Comparison of ENCODE assay signal across 22 cellular contexts in the genomic region with DNA sequence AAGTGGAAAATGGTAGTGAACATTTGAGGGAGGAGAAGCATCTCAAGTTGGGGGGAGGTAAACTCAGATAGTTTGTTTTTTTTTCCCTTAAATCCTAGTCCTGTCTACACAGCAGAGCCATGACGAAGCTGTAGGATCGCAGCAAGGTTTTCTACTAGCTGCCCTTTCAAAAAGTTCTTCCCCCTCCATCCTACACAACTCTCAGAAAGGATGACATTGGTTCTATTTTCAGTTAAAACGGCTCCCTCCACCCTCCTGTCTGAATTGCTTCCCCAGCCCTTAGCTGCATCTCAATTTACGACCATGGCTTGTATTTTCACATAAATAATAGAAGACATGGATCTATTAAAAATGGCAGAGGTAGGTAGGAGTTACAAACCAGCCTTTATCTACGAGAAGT. TPM values are rescaled to one million over a fixed set of nuclear protein-coding genes. Genes with fewer than 3 reads are reported as not detected.
DNase-seq lines count a peak whose midpoint lies in the region; ATAC-seq and TF ChIP-seq lines count a peak whose summit lies in the region.
"Had no signal": no experiment of that assay in that cellular context is flagged by ENCODE, and none has a peak within 500 bp of the region (broad histone marks: within the 10 kb centered on the region; RNA-seq: fewer than 3 reads in every experiment).

No MANE protein-coding gene starts in this region.

- H3K27ac ChIP-seq in PC-3 (ENCODE audit: low read length): no peak overlapping the region
- no peak overlapping the region for H3K27ac ChIP-seq in substantia nigra (ENCODE audit: low read depth, low read length, poor library complexity, severe bottlenecking)
- H3K27ac ChIP-seq: 22Rv1, WERI-Rb-1 had no signal

- no peaks in the 10 kb centered on the region for H3K9me3 ChIP-seq in PC-3 (ENCODE audit: low read length)

- no peak overlapping the region for H3K9ac ChIP-seq in PC-3 (ENCODE audit: low read length)

- no TSS peak for BruUV-seq in PC-3 (replicated peaks; lab: Mats Ljungman, UMichigan)

- H3K4me3 Mint-ChIP-seq in T-helper 2 cell treated with Interferon-gamma antibody and Interleukin-4, amounts not matched to agents 5 μg/mL and 100 μg/mL, for 36 hours: no peak overlapping the region
- H3K4me3 Mint-ChIP-seq in stimulated activated memory B cell treated with anti-CD40 and anti-IgM and Interleukin-4, amounts not matched to agents 10 μg/mL and 1 μg/mL and 100 μg/mL, for 72 hours: no peak overlapping the region
- H3K4me3 Mint-ChIP-seq: activated naive CD4-positive, alpha-beta T cell treated with anti-CD3 and anti-CD28 coated beads for 36 hours; natural killer cell treated with Interleukin-12 subunit alpha and Interleukin-12 subunit beta and Interleukin-15 and Interleukin-18, amount 100 ng/mL, for 72 hours; T-cell had no signal

- peaks cover 11% of the 10 kb centered on the region for H3K27me3 Mint-ChIP-seq in T-helper 2 cell treated with Interferon-gamma antibody and Interleukin-4, amounts not matched to agents 5 μg/mL and 100 μg/mL, for 36 hours (ENCODE audit: low read depth)
- peaks cover 14% of the 10 kb centered on the region for H3K27me3 Mint-ChIP-seq in stimulated activated memory B cell treated with anti-CD40 and anti-IgM and Interleukin-4, amounts not matched to agents 10 μg/mL and 1 μg/mL and 100 μg/mL, for 72 hours

- H3K36me3 Mint-ChIP-seq in T-helper 2 cell treated with Interferon-gamma antibody and Interleukin-4, amounts not matched to agents 5 μg/mL and 100 μg/mL, for 36 hours (ENCODE audit: low read depth): peaks cover 2% of the 10 kb centered on the region
- peaks cover 18% of the 10 kb centered on the region for H3K36me3 Mint-ChIP-seq in stimulated activated memory B cell treated with anti-CD40 and anti-IgM and Interleukin-4, amounts not matched to agents 10 μg/mL and 1 μg/mL and 100 μg/mL, for 72 hours
- H3K36me3 Mint-ChIP-seq: natural killer cell treated with Interleukin-12 subunit alpha and Interleukin-12 subunit beta and Interleukin-15 and Interleukin-18, amount 100 ng/mL, for 72 hours; T-cell had no signal

- no peaks in the 10 kb centered on the region for H3F3A ChIP-seq in PC-3 (ENCODE audit: low read length, unreplicated experiment)

- H3K4me2 ChIP-seq in PC-3 (ENCODE audit: low read length): peak overlapping the region; percentile 99

- no peaks in the 10 kb centered on the region for H4K20me1 ChIP-seq in PC-3 (ENCODE audit: low read length)

- peaks cover 19% of the 10 kb centered on the region; the same call in 1 of the 2 replicates for H3K79me2 ChIP-seq in PC-3 (ENCODE audit: low read length)

- POLR2A ChIA-PET in PC-3 (lab: Charles Lee; ENCODE audit: unreplicated experiment): no interaction called here

- no peaks in the 10 kb centered on the region for H3K36me3 ChIP-seq in PC-3 (ENCODE audit: low read depth, low read length)
- H3K36me3 ChIP-seq: WERI-Rb-1 had no signal

- TF ChIP-seq CTCF in PC-3 (conservative IDR thresholded peaks at IDR 0.05; ENCODE audit: low read depth, low read length): no peak

- H3K27ac Mint-ChIP-seq in T-helper 2 cell treated with Interferon-gamma antibody and Interleukin-4, amounts not matched to agents 5 μg/mL and 100 μg/mL, for 36 hours: no peak overlapping the region
- no peak overlapping the region for H3K27ac Mint-ChIP-seq in stimulated activated memory B cell treated with anti-CD40 and anti-IgM and Interleukin-4, amounts not matched to agents 10 μg/mL and 1 μg/mL and 100 μg/mL, for 72 hours
- H3K27ac Mint-ChIP-seq: activated naive CD4-positive, alpha-beta T cell treated with anti-CD3 and anti-CD28 coated beads for 36 hours; natural killer cell treated with Interleukin-12 subunit alpha and Interleukin-12 subunit beta and Interleukin-15 and Interleukin-18, amount 100 ng/mL, for 72 hours; T-cell had no signal

- no peak overlapping the region; the same call in 1 of the 2 replicates for H3K4me3 ChIP-seq in PC-3 (ENCODE audit: low read length)
- H3K4me3 ChIP-seq: skin epidermis had no signal

- H3K27me3 ChIP-seq in PC-3 (ENCODE audit: low read length): no peaks in the 10 kb centered on the region

- peak; percentile 9 for DNase-seq in T-helper 2 cell treated with Interferon-gamma antibody and Interleukin-4, amounts not matched to agents 5 μg/mL and 100 μg/mL, for 36 hours (ENCODE audit: low spot score)
- DNase-seq in T-helper 2 cell (no peak), PC-3 (no peak), substantia nigra (lab: John Stamatoyannopoulos, UW) (no peak), NCI-H2227 (lab: John Stamatoyannopoulos, UW; ENCODE audit: unreplicated experiment) (no peak)
- DNase-seq: activated naive CD4-positive, alpha-beta T cell treated with anti-CD3 and anti-CD28 coated beads for 36 hours; aorta; effector CD8-positive, alpha-beta T cell; KG1; NCI-H1048; NCI-H2029 treated with DMSO at 0.1 percent for 48 hours; NCI-H510A treated with DMSO at 0.1 percent for 48 hours; stimulated activated CD4-positive, alpha-beta T cell treated with anti-CD3 and anti-CD28 coated beads, Interleukin-2, amount 100 ng/mL, for 48 hours; T-cell; WERI-Rb-1 had no signal

- ATAC-seq in GM21576 (IDR thresholded peaks at IDR 0.05; ENCODE audit: unreplicated experiment) (peak; percentile 31), PC-3 (no peak), GM21447 (IDR thresholded peaks at IDR 0.05; ENCODE audit: unreplicated experiment) (no peak)
- ATAC-seq in stimulated activated memory B cell treated with anti-CD40 and anti-IgM and Interleukin-4, amounts not matched to agents 10 μg/mL and 1 μg/mL and 100 μg/mL, for 72 hours: peak; percentile 77
- ATAC-seq: natural killer cell treated with Interleukin-12 subunit alpha and Interleukin-12 subunit beta and Interleukin-15 and Interleukin-18, amount 100 ng/mL, for 72 hours; Right ventricle myocardium inferior; T-cell had no signal

- CTCF ChIA-PET in PC-3 (lab: Charles Lee): no interaction called here

- no peaks in the 10 kb centered on the region for H3K9me2 ChIP-seq in PC-3 (replicated peaks; ENCODE audit: low read length)

- H2AFZ ChIP-seq in PC-3 (ENCODE audit: low read length): 0 out of 2 replicates have a peak overlapping the region, but pooled peaks have one; percentile 68

- H3K4me1 Mint-ChIP-seq in T-helper 2 cell treated with Interferon-gamma antibody and Interleukin-4, amounts not matched to agents 5 μg/mL and 100 μg/mL, for 36 hours (ENCODE audit: low read depth): peaks cover 14% of the 10 kb centered on the region
- peaks cover 11% of the 10 kb centered on the region for H3K4me1 Mint-ChIP-seq in stimulated activated memory B cell treated with anti-CD40 and anti-IgM and Interleukin-4, amounts not matched to agents 10 μg/mL and 1 μg/mL and 100 μg/mL, for 72 hours

- intact Hi-C loops in PC-3 (cut with micrococcal nuclease): no loop called here

- H3K9me3 Mint-ChIP-seq in T-helper 2 cell treated with Interferon-gamma antibody and Interleukin-4, amounts not matched to agents 5 μg/mL and 100 μg/mL, for 36 hours: no peaks in the 10 kb centered on the region
- H3K9me3 Mint-ChIP-seq in stimulated activated memory B cell treated with anti-CD40 and anti-IgM and Interleukin-4, amounts not matched to agents 10 μg/mL and 1 μg/mL and 100 μg/mL, for 72 hours: peaks cover 3% of the 10 kb centered on the region
- H3K9me3 Mint-ChIP-seq: activated naive CD4-positive, alpha-beta T cell treated with anti-CD3 and anti-CD28 coated beads for 36 hours; natural killer cell treated with Interleukin-12 subunit alpha and Interleukin-12 subunit beta and Interleukin-15 and Interleukin-18, amount 100 ng/mL, for 72 hours; T-cell had no signal

- H3K4me1 ChIP-seq in PC-3 (ENCODE audit: insufficient read depth, low read length): peaks cover 23% of the 10 kb centered on the region

RNA-seq across cellular contexts. Expression of a gene that starts 2.2 kb away (rescaled TPM):
- total RNA-seq in PC-3 (2014; rRNA removed): 22.6 and 29.5 TPM in 2 replicates

RNA-seq across cellular contexts. Expression of a gene that starts 35.7 kb away (rescaled TPM):
- total RNA-seq in PC-3 (2014; rRNA removed): 33.6 and 43.8 TPM in 2 replicates

Comparison
In these comparisons a context has a peak if more than half of its experiments do, and no peak if none do; other contexts are left out.
1. ATAC-seq: peak in GM21576 (single experiment) and stimulated activated memory B cell treated with anti-CD40 and anti-IgM and Interleukin-4, amounts not matched to agents 10 μg/mL and 1 μg/mL and 100 μg/mL, for 72 hours (single experiment); none in PC-3 (single experiment) and GM21447 (single experiment).